ENCODE assay signal across 34 cellular contexts in genomic region chr10:128237710-128238109, GRCh38.
"Had no signal": no experiment of that assay in that cellular context is flagged by ENCODE, and none has a peak within 500 bp of the region (broad histone marks: within the 10 kb centered on the region; RNA-seq: fewer than 3 reads in every experiment).

No MANE protein-coding gene starts in this region.

- H3K9ac ChIP-seq: KMS-11 had no signal

- H3K36me3 ChIP-seq: MG63 had no signal

- DNase-seq: Karpas-422, Kasumi-1, MG63, MM.1S, MV-4-11, NCI-H1048, NCI-H1092, NCI-H1092 treated with DMSO at 0.1 percent for 48 hours, NCI-H1105, NCI-H1105 treated with DMSO at 0.1 percent for 48 hours, NCI-H1417 treated with DMSO at 0.1 percent for 48 hours, NCI-H1436, NCI-H1436 treated with DMSO at 0.1 percent for 48 hours, NCI-H146, NCI-H1694, NCI-H1694 treated with DMSO at 0.1 percent for 48 hours, NCI-H187, NCI-H187 treated with DMSO at 0.1 percent for 48 hours, NCI-H1930, NCI-H2029, NCI-H2029 treated with DMSO at 0.1 percent for 48 hours, NCI-H2081, NCI-H2081 treated with DMSO at 0.1 percent for 48 hours, NCI-H2107, NCI-H2171, NCI-H2171 treated with DMSO at 0.1 percent for 48 hours, NCI-H2227 treated with DMSO at 0.1 percent for 48 hours, NCI-H226, NCI-H345, NCI-H446, NCI-H446 treated with DMSO at 0.1 percent for 48 hours, NCI-H510A, NCI-H510A treated with DMSO at 0.1 percent for 48 hours had no signal

- H3K27ac ChIP-seq: KMS-11 had no signal

- H3K4me2 ChIP-seq: KMS-11 had no signal

- H3K27me3 ChIP-seq: MG63 had no signal

- H3K4me3 ChIP-seq: MG63 had no signal

- H3K9me3 ChIP-seq: MG63 had no signal
